1 cellular context compared by ENCODE assay signal in genomic region chr17:9750488-9750887, GRCh38.
TF ChIP-seq lines count a peak whose summit lies in the region.

No MANE protein-coding gene starts in this region.

TF ChIP-seq in A549, 52 proteins besides CTCF, POLR2A, EP300 and RAD21 (continued from another document):
- no peak for TF ChIP-seq EHF (CRISPR knock-in tag; IDR thresholded peaks at IDR 0.05)
TF ChIP-seq in A549: peak in this region for 0.
